Comparison of ENCODE assay signal across 1 cellular context in the genomic region with DNA sequence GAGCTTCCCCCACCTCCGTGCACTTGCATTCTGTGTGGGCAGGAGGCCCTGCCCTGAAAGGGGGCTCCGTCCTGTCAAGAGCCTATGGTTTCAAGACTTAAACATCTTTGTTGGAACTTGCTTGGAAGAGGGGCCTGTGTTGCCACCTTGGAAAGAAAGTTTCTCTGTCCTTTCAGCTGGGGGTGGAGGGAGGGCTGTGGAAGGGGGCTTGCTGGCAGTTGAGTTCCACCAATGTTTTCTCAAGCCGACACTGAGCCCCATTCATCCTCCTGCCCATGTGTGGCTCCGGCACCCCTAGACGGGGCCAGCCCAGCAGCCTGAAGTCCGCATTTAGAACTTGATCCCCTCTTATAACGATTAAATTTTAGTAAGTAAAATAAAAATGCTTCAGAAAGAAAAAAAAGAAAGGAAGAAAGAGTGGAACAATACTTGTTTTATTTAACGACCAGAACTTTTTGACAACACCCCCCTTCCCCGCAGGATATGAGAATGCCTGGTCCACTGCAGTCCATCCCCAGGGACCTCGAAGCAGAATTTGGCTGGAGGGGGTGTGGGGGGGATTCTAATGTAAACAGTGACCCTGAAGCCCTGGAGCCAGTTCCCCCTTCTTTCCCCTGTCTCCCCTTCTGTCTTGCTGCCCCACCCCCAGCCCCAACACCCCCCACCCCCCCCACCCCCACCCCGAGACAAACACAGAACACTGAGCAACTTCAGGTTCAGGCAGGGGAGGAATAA.
TF ChIP-seq lines count a peak whose summit lies in the region.

No MANE protein-coding gene starts in this region.

TF ChIP-seq in GM23338, 12 proteins besides CTCF, POLR2A, EP300 and RAD21 (continued from another document):
- TF ChIP-seq, protein P1, sequence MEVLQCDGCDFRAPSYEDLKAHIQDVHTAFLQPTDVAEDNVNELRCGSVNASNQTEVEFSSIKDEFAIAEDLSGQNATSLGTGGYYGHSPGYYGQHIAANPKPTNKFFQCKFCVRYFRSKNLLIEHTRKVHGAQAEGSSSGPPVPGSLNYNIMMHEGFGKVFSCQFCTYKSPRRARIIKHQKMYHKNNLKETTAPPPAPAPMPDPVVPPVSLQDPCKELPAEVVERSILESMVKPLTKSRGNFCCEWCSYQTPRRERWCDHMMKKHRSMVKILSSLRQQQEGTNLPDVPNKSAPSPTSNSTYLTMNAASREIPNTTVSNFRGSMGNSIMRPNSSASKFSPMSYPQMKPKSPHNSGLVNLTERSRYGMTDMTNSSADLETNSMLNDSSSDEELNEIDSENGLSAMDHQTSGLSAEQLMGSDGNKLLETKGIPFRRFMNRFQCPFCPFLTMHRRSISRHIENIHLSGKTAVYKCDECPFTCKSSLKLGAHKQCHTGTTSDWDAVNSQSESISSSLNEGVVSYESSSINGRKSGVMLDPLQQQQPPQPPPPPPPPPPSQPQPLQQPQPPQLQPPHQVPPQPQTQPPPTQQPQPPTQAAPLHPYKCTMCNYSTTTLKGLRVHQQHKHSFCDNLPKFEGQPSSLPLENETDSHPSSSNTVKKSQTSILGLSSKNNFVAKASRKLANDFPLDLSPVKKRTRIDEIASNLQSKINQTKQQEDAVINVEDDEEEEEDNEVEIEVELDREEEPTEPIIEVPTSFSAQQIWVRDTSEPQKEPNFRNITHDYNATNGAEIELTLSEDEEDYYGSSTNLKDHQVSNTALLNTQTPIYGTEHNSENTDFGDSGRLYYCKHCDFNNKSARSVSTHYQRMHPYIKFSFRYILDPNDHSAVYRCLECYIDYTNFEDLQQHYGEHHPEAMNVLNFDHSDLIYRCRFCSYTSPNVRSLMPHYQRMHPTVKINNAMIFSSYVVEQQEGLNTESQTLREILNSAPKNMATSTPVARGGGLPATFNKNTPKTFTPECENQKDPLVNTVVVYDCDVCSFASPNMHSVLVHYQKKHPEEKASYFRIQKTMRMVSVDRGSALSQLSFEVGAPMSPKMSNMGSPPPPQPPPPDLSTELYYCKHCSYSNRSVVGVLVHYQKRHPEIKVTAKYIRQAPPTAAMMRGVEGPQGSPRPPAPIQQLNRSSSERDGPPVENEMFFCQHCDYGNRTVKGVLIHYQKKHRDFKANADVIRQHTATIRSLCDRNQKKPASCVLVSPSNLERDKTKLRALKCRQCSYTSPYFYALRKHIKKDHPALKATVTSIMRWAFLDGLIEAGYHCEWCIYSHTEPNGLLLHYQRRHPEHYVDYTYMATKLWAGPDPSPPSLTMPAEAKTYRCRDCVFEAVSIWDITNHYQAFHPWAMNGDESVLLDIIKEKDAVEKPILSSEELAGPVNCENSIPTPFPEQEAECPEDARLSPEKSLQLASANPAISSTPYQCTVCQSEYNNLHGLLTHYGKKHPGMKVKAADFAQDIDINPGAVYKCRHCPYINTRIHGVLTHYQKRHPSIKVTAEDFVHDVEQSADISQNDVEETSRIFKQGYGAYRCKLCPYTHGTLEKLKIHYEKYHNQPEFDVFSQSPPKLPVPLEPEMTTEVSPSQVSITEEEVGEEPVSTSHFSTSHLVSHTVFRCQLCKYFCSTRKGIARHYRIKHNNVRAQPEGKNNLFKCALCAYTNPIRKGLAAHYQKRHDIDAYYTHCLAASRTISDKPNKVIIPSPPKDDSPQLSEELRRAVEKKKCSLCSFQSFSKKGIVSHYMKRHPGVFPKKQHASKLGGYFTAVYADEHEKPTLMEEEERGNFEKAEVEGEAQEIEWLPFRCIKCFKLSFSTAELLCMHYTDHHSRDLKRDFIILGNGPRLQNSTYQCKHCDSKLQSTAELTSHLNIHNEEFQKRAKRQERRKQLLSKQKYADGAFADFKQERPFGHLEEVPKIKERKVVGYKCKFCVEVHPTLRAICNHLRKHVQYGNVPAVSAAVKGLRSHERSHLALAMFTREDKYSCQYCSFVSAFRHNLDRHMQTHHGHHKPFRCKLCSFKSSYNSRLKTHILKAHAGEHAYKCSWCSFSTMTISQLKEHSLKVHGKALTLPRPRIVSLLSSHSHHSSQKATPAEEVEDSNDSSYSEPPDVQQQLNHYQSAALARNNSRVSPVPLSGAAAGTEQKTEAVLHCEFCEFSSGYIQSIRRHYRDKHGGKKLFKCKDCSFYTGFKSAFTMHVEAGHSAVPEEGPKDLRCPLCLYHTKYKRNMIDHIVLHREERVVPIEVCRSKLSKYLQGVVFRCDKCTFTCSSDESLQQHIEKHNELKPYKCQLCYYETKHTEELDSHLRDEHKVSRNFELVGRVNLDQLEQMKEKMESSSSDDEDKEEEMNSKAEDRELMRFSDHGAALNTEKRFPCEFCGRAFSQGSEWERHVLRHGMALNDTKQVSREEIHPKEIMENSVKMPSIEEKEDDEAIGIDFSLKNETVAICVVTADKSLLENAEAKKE (CRISPR knock-in tag; IDR thresholded peaks at IDR 0.05): no peak
- TF ChIP-seq ZNF114 (CRISPR knock-in tag; IDR thresholded peaks at IDR 0.05) (no peak), EZH2phosphoT487 (IDR thresholded peaks at IDR 0.05; ENCODE audit: unreplicated experiment) (no peak), JUNB (IDR thresholded peaks at IDR 0.05; ENCODE audit: unreplicated experiment) (no peak)
